1 cellular context compared by ENCODE assay signal in genomic region chr12:60148109-60148508, GRCh38.
TF ChIP-seq lines count a peak whose summit lies in the region.

No MANE protein-coding gene starts in this region.

TF ChIP-seq in SK-N-SH, 30 proteins besides CTCF, POLR2A, EP300 and RAD21 (continued from another document):
- TF ChIP-seq MEF2A (IDR thresholded peaks at IDR 0.05; ENCODE audit: borderline replicate concordance, low read depth) (no peak), POLR2AphosphoS5 (IDR thresholded peaks at IDR 0.05; ENCODE audit: low read depth, low read length) (peak; percentile 20; the same call in 1 of the 2 replicates), JUND (IDR thresholded peaks at IDR 0.05) (no peak; the same call in 1 of the 2 replicates), NFIC (IDR thresholded peaks at IDR 0.05; ENCODE audit: borderline replicate concordance) (peak; percentile 32; the same call in 1 of the 2 replicates), TEAD4 (IDR thresholded peaks at IDR 0.05; ENCODE audit: borderline replicate concordance, insufficient read depth) (no peak), RXRA (IDR thresholded peaks at IDR 0.05; ENCODE audit: borderline replicate concordance, low read depth) (no peak), FOSL2 (IDR thresholded peaks at IDR 0.05; ENCODE audit: borderline replicate concordance, low read depth) (peak; percentile 78; the same call in 1 of the 2 replicates), EZH2phosphoT487 (IDR thresholded peaks at IDR 0.05; ENCODE audit: borderline replicate concordance, low read depth) (no peak), YY1 (IDR thresholded peaks at IDR 0.05; ENCODE audit: low read depth) (peak; percentile 22; the same call in 1 of the 2 replicates)
